2 cellular contexts compared by ENCODE assay signal in genomic region chr16:72977127-72977526, GRCh38.
TF ChIP-seq lines count a peak whose summit lies in the region.

No MANE protein-coding gene starts in this region.

TF ChIP-seq in H1, 55 proteins besides CTCF, POLR2A, EP300 and RAD21 (continued from another document and continues in another):
- no peak for TF ChIP-seq ATF2 (IDR thresholded peaks at IDR 0.05; ENCODE audit: low read length)
- TF ChIP-seq SRF (IDR thresholded peaks at IDR 0.05; ENCODE audit: low read depth, low read length), result no peak
- no peak for TF ChIP-seq USF2 (IDR thresholded peaks at IDR 0.05; ENCODE audit: low read length)
- no peak for TF ChIP-seq SIX5 (IDR thresholded peaks at IDR 0.05; ENCODE audit: low read depth, low read length)
- TF ChIP-seq ZNF274 (IDR thresholded peaks at IDR 0.05; ENCODE audit: borderline replicate concordance, extremely low read depth, low read length), result no peak
- TF ChIP-seq ATF3 (IDR thresholded peaks at IDR 0.05; ENCODE audit: insufficient read depth, low read depth, low read length), result no peak
- no peak for TF ChIP-seq GABPA (IDR thresholded peaks at IDR 0.05; ENCODE audit: borderline replicate concordance, insufficient read depth, low read length)
- TF ChIP-seq PHF8 (conservative IDR thresholded peaks at IDR 0.05; ENCODE audit: low read depth, low read length), result no peak
- no peak for TF ChIP-seq MAFK (IDR thresholded peaks at IDR 0.05; ENCODE audit: low read depth, low read length)
- no peak for TF ChIP-seq JUN (IDR thresholded peaks at IDR 0.05; ENCODE audit: low read depth, low read length)
- no peak for TF ChIP-seq EZH2 (IDR thresholded peaks at IDR 0.05; ENCODE audit: low read depth, low read length, severe bottlenecking)
- no peak for TF ChIP-seq CREB1 (IDR thresholded peaks at IDR 0.05)

TF ChIP-seq in neural cell, 6 proteins besides CTCF, POLR2A, EP300 and RAD21 (continued from another document):
- TF ChIP-seq, protein P1, sequence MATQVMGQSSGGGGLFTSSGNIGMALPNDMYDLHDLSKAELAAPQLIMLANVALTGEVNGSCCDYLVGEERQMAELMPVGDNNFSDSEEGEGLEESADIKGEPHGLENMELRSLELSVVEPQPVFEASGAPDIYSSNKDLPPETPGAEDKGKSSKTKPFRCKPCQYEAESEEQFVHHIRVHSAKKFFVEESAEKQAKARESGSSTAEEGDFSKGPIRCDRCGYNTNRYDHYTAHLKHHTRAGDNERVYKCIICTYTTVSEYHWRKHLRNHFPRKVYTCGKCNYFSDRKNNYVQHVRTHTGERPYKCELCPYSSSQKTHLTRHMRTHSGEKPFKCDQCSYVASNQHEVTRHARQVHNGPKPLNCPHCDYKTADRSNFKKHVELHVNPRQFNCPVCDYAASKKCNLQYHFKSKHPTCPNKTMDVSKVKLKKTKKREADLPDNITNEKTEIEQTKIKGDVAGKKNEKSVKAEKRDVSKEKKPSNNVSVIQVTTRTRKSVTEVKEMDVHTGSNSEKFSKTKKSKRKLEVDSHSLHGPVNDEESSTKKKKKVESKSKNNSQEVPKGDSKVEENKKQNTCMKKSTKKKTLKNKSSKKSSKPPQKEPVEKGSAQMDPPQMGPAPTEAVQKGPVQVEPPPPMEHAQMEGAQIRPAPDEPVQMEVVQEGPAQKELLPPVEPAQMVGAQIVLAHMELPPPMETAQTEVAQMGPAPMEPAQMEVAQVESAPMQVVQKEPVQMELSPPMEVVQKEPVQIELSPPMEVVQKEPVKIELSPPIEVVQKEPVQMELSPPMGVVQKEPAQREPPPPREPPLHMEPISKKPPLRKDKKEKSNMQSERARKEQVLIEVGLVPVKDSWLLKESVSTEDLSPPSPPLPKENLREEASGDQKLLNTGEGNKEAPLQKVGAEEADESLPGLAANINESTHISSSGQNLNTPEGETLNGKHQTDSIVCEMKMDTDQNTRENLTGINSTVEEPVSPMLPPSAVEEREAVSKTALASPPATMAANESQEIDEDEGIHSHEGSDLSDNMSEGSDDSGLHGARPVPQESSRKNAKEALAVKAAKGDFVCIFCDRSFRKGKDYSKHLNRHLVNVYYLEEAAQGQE (IDR thresholded peaks at IDR 0.05; ENCODE audit: borderline replicate concordance), result no peak
- no peak for TF ChIP-seq MXI1 (conservative IDR thresholded peaks at IDR 0.05; ENCODE audit: poor library complexity, severe bottlenecking)
- peak; percentile 2 for TF ChIP-seq POLR2AphosphoS5 (IDR thresholded peaks at IDR 0.05)
